9 cellular contexts compared by ENCODE assay signal in genomic region chr3:73385538-73385937, GRCh38.
"Had no signal": no experiment of that assay in that cellular context is flagged by ENCODE, and none has a peak within 500 bp of the region (broad histone marks: within the 10 kb centered on the region; RNA-seq: fewer than 3 reads in every experiment).

No MANE protein-coding gene starts in this region.

- H3K27ac ChIP-seq: GM23248, KMS-11 had no signal

- ATAC-seq: HCT116 had no signal

- H3K4me1 ChIP-seq: HAP-1 had no signal

- H3K9me3 Mint-ChIP-seq: HFFc6 had no signal

- H2AFZ ChIP-seq: GM23248 had no signal

- H3K4me3 Mint-ChIP-seq: HFFc6 had no signal

- H3K36me3 ChIP-seq: HAP-1 had no signal

- H3K4me3 ChIP-seq: GM23248, HAP-1 had no signal

- DNase-seq: GM23248, GOT3, H7, HFFc6, IMR-90, KBM-7 had no signal

- H3K4me2 ChIP-seq: KMS-11 had no signal

- H3K27ac Mint-ChIP-seq: HFFc6 had no signal

- H3K9ac ChIP-seq: GM23248, KMS-11 had no signal

- H3K9me3 ChIP-seq: HAP-1 had no signal
